Comparison of ENCODE assay signal across 1 cellular context in the genomic region with DNA sequence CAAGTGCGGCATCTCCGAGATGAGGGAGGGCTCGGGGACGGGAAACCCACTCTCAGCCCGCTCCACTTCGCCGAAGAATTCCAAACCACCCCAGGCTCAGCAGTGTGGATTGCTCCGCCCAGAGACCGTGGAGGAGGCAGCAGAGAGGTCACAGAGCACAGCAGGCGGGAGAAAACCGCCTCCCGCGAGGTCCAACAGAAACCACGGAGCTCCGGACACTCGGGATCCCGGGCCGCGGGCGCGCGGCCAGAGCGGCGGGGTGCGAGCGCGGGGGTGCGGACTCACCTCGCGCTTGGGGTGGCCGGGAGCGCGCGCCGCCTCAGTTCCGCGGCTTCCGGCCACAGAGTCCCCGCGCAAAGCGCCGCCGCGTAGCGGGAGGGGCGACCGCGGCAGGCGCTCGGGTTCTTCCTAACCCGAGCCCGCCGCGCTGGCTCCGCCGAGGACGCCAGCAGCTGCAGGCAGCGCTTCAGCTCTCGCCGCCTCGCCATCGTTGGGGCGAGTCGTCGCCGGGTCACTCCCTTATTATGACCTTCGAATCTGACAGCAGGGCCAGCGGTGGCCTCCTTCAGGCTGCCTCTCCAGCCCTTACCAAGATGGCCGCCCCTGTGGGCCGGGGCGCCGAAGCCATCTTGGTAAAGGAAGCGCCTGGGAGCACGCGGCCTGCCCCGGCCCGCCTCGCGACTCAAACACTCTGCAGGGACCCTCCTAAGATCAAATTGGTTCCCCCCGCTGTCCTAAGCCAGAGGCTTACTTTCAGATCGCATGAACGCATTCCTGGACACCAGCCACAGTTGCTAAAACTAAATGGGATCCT.
A peak's percentile ranks its signal among the peaks of the same experiment; 100 is the strongest.
TF ChIP-seq lines count a peak whose summit lies in the region.

A gene (minus strand): TSS at position 106 of the 814 bp plus-strand sequence. CDS start 20,323 bp downstream, outside the sequence.

TF ChIP-seq in SK-N-SH treated with all-trans-retinoic acid at 6 μM for 48 hours, 23 proteins besides CTCF, POLR2A, EP300 and RAD21 (continued from another document):
- TF ChIP-seq ZNF565 (CRISPR knock-in tag; conservative IDR thresholded peaks at IDR 0.05; ENCODE audit: low read depth), result peak; percentile 69; the same call in 1 of the 2 replicates
- TF ChIP-seq ZFP30 (CRISPR knock-in tag; IDR thresholded peaks at IDR 0.05), result 0 out of 2 replicates have a peak, but pooled peaks have one; percentile 21
- 0 out of 2 replicates have a peak, but pooled peaks have one; percentile 29 for TF ChIP-seq ZC3H10 (CRISPR knock-in tag; IDR thresholded peaks at IDR 0.05)
- no peak for TF ChIP-seq BACH2 (CRISPR knock-in tag; IDR thresholded peaks at IDR 0.05; ENCODE audit: borderline replicate concordance)
- peak; percentile 67 for TF ChIP-seq SNAI2 (CRISPR knock-in tag; IDR thresholded peaks at IDR 0.05)
- TF ChIP-seq RARB (CRISPR knock-in tag; IDR thresholded peaks at IDR 0.05), result 0 out of 2 replicates have a peak, but pooled peaks have one; percentile 32
- TF ChIP-seq, protein P1, sequence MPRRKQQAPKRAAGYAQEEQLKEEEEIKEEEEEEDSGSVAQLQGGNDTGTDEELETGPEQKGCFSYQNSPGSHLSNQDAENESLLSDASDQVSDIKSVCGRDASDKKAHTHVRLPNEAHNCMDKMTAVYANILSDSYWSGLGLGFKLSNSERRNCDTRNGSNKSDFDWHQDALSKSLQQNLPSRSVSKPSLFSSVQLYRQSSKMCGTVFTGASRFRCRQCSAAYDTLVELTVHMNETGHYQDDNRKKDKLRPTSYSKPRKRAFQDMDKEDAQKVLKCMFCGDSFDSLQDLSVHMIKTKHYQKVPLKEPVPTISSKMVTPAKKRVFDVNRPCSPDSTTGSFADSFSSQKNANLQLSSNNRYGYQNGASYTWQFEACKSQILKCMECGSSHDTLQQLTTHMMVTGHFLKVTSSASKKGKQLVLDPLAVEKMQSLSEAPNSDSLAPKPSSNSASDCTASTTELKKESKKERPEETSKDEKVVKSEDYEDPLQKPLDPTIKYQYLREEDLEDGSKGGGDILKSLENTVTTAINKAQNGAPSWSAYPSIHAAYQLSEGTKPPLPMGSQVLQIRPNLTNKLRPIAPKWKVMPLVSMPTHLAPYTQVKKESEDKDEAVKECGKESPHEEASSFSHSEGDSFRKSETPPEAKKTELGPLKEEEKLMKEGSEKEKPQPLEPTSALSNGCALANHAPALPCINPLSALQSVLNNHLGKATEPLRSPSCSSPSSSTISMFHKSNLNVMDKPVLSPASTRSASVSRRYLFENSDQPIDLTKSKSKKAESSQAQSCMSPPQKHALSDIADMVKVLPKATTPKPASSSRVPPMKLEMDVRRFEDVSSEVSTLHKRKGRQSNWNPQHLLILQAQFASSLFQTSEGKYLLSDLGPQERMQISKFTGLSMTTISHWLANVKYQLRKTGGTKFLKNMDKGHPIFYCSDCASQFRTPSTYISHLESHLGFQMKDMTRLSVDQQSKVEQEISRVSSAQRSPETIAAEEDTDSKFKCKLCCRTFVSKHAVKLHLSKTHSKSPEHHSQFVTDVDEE (CRISPR knock-in tag; IDR thresholded peaks at IDR 0.05), result peak; percentile 97
- peak; percentile 21; the same call in 1 of the 2 replicates for TF ChIP-seq ISL1 (CRISPR knock-in tag; IDR thresholded peaks at IDR 0.05)
- peak; percentile 33; the same call in 1 of the 2 replicates for TF ChIP-seq TOX (CRISPR knock-in tag; IDR thresholded peaks at IDR 0.05; ENCODE audit: borderline replicate concordance)
- TF ChIP-seq ESRRG (CRISPR knock-in tag; IDR thresholded peaks at IDR 0.05), result no peak
- TF ChIP-seq OSR1 (CRISPR knock-in tag; IDR thresholded peaks at IDR 0.05), result peak; percentile 92; the same call in 1 of the 2 replicates
- TF ChIP-seq TCF4 (CRISPR knock-in tag; IDR thresholded peaks at IDR 0.05; ENCODE audit: borderline replicate concordance), result 0 out of 2 replicates have a peak, but pooled peaks have one; percentile 10
TF ChIP-seq in SK-N-SH treated with all-trans-retinoic acid at 6 μM for 48 hours: peak in this region for 18.
